Comparison of ENCODE assay signal across 1 cellular context in genomic region chr16:57694556-57695377, GRCh38.
A peak's percentile ranks its signal among the peaks of the same experiment; 100 is the strongest.
TF ChIP-seq lines count a peak whose summit lies in the region.

Gene DRC7, plus strand, starts transcription at chr16:57694806. Its CDS starts 3,144 bp downstream, at chr16:57697950.

TF ChIP-seq in HepG2, 621 proteins besides CTCF, POLR2A, EP300 and RAD21 (continued from another document and continues in another):
- TF ChIP-seq SUZ12 (IDR thresholded peaks at IDR 0.05; ENCODE audit: low read depth, low read length) (peak; percentile 76), HCFC1 (IDR thresholded peaks at IDR 0.05; ENCODE audit: low read depth, low read length) (peak; percentile 88), TBP (CRISPR knock-in tag; IDR thresholded peaks at IDR 0.05) (no peak), NR0B2 (CRISPR knock-in tag; IDR thresholded peaks at IDR 0.05) (0 out of 2 replicates have a peak, but pooled peaks have one; percentile 5), ZNF17 (CRISPR knock-in tag; IDR thresholded peaks at IDR 0.05) (no peak), ZNF354B (CRISPR knock-in tag; IDR thresholded peaks at IDR 0.05) (no peak), NFKBIZ (CRISPR knock-in tag; IDR thresholded peaks at IDR 0.05) (peak; percentile 34; the same call in 1 of the 2 replicates), RFXAP (CRISPR knock-in tag; IDR thresholded peaks at IDR 0.05; ENCODE audit: borderline replicate concordance) (0 out of 2 replicates have a peak, but pooled peaks have one; percentile 14), KLF15 (CRISPR knock-in tag; IDR thresholded peaks at IDR 0.05; ENCODE audit: borderline replicate concordance) (no peak), PHF8 (CRISPR knock-in tag; IDR thresholded peaks at IDR 0.05) (no peak), THYN1 (CRISPR knock-in tag; IDR thresholded peaks at IDR 0.05; ENCODE audit: borderline replicate concordance, low read depth) (no peak), REL (CRISPR knock-in tag; conservative IDR thresholded peaks at IDR 0.05) (no peak), ZNF501 (CRISPR knock-in tag; IDR thresholded peaks at IDR 0.05) (peak; percentile 37; the same call in 1 of the 2 replicates), THAP11 (CRISPR knock-in tag; IDR thresholded peaks at IDR 0.05) (peak; percentile 98), ZNF225 (CRISPR knock-in tag; IDR thresholded peaks at IDR 0.05) (no peak), SSRP1 (CRISPR knock-in tag; IDR thresholded peaks at IDR 0.05) (0 out of 2 replicates have a peak, but pooled peaks have one; percentile 45), ZNF12 (CRISPR knock-in tag; IDR thresholded peaks at IDR 0.05) (no peak), ZNF335 (CRISPR knock-in tag; IDR thresholded peaks at IDR 0.05) (peak; percentile 94), RFX1 (IDR thresholded peaks at IDR 0.05) (peak; percentile 80), HNF1B (CRISPR knock-in tag; IDR thresholded peaks at IDR 0.05) (no peak), ZNF781 (CRISPR knock-in tag; IDR thresholded peaks at IDR 0.05; ENCODE audit: borderline replicate concordance, not compliant biosample characterization) (no peak), LBX2 (CRISPR knock-in tag; IDR thresholded peaks at IDR 0.05; ENCODE audit: borderline replicate concordance) (no peak), MXI1 (IDR thresholded peaks at IDR 0.05; ENCODE audit: borderline replicate concordance, low read depth, low read length) (peak; percentile 64; the same call in 1 of the 3 replicates), FOXO1 (CRISPR knock-in tag; IDR thresholded peaks at IDR 0.05) (no peak), SOX6 (IDR thresholded peaks at IDR 0.05) (no peak), SOX6 (CRISPR knock-in tag; IDR thresholded peaks at IDR 0.05) (0 out of 2 replicates have a peak, but pooled peaks have one; percentile 30), GFI1 (CRISPR knock-in tag; IDR thresholded peaks at IDR 0.05; ENCODE audit: borderline replicate concordance) (no peak), TSC22D2 (CRISPR knock-in tag; IDR thresholded peaks at IDR 0.05; ENCODE audit: borderline replicate concordance) (peak; percentile 71; the same call in 1 of the 2 replicates), BRF2 (CRISPR knock-in tag; IDR thresholded peaks at IDR 0.05) (no peak), ZFP90 (CRISPR knock-in tag; IDR thresholded peaks at IDR 0.05; ENCODE audit: borderline replicate concordance) (peak; percentile 54; the same call in 1 of the 2 replicates), ZBTB10 (CRISPR knock-in tag; IDR thresholded peaks at IDR 0.05; ENCODE audit: borderline replicate concordance) (no peak), ESRRA (CRISPR knock-in tag; IDR thresholded peaks at IDR 0.05; ENCODE audit: low read depth) (no peak), KMT2B (CRISPR knock-in tag; IDR thresholded peaks at IDR 0.05) (no peak), GTF2F1 (IDR thresholded peaks at IDR 0.05; ENCODE audit: low read length) (no peak), ZNF616 (CRISPR knock-in tag; IDR thresholded peaks at IDR 0.05; ENCODE audit: low read depth) (no peak), THAP9 (CRISPR knock-in tag; IDR thresholded peaks at IDR 0.05; ENCODE audit: borderline replicate concordance) (no peak), EED (CRISPR knock-in tag; IDR thresholded peaks at IDR 0.05) (0 out of 2 replicates have a peak, but pooled peaks have one; percentile 33), MEF2D (CRISPR knock-in tag; IDR thresholded peaks at IDR 0.05) (peak; percentile 62; the same call in 1 of the 2 replicates), AHR (CRISPR knock-in tag; IDR thresholded peaks at IDR 0.05) (peak; percentile 44; the same call in 1 of the 2 replicates), MBNL3 (CRISPR knock-in tag; conservative IDR thresholded peaks at IDR 0.05) (no peak), GATAD2A (CRISPR knock-in tag; IDR thresholded peaks at IDR 0.05) (peak; percentile 31), ZNF547 (CRISPR knock-in tag; IDR thresholded peaks at IDR 0.05) (no peak), MED1 (CRISPR knock-in tag; IDR thresholded peaks at IDR 0.05) (0 out of 2 replicates have a peak, but pooled peaks have one; percentile 8), ZNF614 (CRISPR knock-in tag; IDR thresholded peaks at IDR 0.05; ENCODE audit: borderline replicate concordance) (no peak; the same call in 1 of the 2 replicates), ZBTB42 (CRISPR knock-in tag; IDR thresholded peaks at IDR 0.05) (no peak), FOSL1 (CRISPR knock-in tag; IDR thresholded peaks at IDR 0.05; ENCODE audit: borderline replicate concordance) (no peak), GABPA (IDR thresholded peaks at IDR 0.05; ENCODE audit: low read depth, low read length) (peak; percentile 61), GABPA (CRISPR knock-in tag; IDR thresholded peaks at IDR 0.05; ENCODE audit: low read depth) (peak; percentile 91), ZNF10 (CRISPR knock-in tag; IDR thresholded peaks at IDR 0.05; ENCODE audit: borderline replicate concordance, low read depth) (no peak), KAT2B (IDR thresholded peaks at IDR 0.05; ENCODE audit: borderline replicate concordance, low read depth, low read length) (no peak), HHEX (CRISPR knock-in tag; IDR thresholded peaks at IDR 0.05) (no peak), CEBPB (IDR thresholded peaks at IDR 0.05; ENCODE audit: borderline replicate concordance, low read depth, low read length) (no peak), HINFP (CRISPR knock-in tag; IDR thresholded peaks at IDR 0.05; ENCODE audit: low read depth) (no peak), ZNF280B (CRISPR knock-in tag; IDR thresholded peaks at IDR 0.05; ENCODE audit: borderline replicate concordance) (peak; percentile 54; the same call in 1 of the 2 replicates), ZNF572 (CRISPR knock-in tag; IDR thresholded peaks at IDR 0.05) (no peak), NFATC3 (CRISPR knock-in tag; IDR thresholded peaks at IDR 0.05) (no peak), ZBTB7B (CRISPR knock-in tag; IDR thresholded peaks at IDR 0.05) (no peak), FOSL2 (CRISPR knock-in tag; IDR thresholded peaks at IDR 0.05) (no peak), DNMT3B (CRISPR knock-in tag; conservative IDR thresholded peaks at IDR 0.05) (no peak), SALL1 (CRISPR knock-in tag; IDR thresholded peaks at IDR 0.05) (no peak; the same call in 1 of the 2 replicates), MZF1 (CRISPR knock-in tag; IDR thresholded peaks at IDR 0.05; ENCODE audit: borderline replicate concordance) (no peak), ZNF660 (CRISPR knock-in tag; IDR thresholded peaks at IDR 0.05; ENCODE audit: borderline replicate concordance, low read depth) (no peak), ZNF326 (CRISPR knock-in tag; IDR thresholded peaks at IDR 0.05; ENCODE audit: borderline replicate concordance) (no peak), MAX (IDR thresholded peaks at IDR 0.05) (peak; percentile 24; the same call in 1 of the 2 replicates), HNF4A (CRISPR knock-in tag; IDR thresholded peaks at IDR 0.05) (no peak), ZNF34 (CRISPR knock-in tag; IDR thresholded peaks at IDR 0.05; ENCODE audit: borderline replicate concordance) (no peak), TGIF2 (CRISPR knock-in tag; IDR thresholded peaks at IDR 0.05) (0 out of 2 replicates have a peak, but pooled peaks have one; percentile 35), RFX3 (CRISPR knock-in tag; IDR thresholded peaks at IDR 0.05) (peak; percentile 93)
